ENCODE assay signal across 16 cellular contexts in the genomic region with DNA sequence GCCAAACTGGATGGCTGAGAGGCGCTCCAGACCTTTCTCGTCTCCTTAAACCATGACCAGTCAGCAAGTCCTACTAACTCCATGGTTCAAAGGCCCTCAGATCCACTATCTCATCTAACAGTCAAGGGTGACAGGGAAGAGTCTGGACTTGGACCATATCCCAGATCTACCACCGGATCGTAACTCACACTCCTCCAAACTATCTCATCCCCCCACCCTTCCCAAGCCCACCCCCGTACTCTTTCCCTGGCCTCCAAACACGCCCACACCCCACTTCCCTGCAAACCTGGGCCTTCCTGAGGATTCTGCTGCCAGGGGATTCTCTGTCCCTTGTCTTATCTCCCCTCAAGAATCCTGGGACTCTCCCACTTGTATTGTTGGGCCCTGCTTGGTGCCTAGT. TPM values are rescaled to one million over a fixed set of nuclear protein-coding genes. Genes with fewer than 3 reads are reported as not detected.
DNase-seq lines count a peak whose midpoint lies in the region; ATAC-seq and TF ChIP-seq lines count a peak whose summit lies in the region.
"Had no signal": no experiment of that assay in that cellular context is flagged by ENCODE, and none has a peak within 500 bp of the region (broad histone marks: within the 10 kb centered on the region; RNA-seq: fewer than 3 reads in every experiment).

No MANE protein-coding gene starts in this region.

- POLR2A ChIA-PET in naive thymus-derived CD8-positive, alpha-beta T cell (lab: Charles Lee) = no interaction called here

- DNase-seq in natural killer cell (no peak), cerebellar cortex (ENCODE audit: low spot score) (peak; percentile 40), inferior parietal cortex (ENCODE audit: extremely low spot score) (no peak), NCI-H2029 (lab: John Stamatoyannopoulos, UW) (no peak)
- no peak for DNase-seq in natural killer cell treated with Interleukin-12 subunit alpha and Interleukin-12 subunit beta and Interleukin-15 and Interleukin-18, amount 100 ng/mL, for 72 hours (ENCODE audit: low spot score)
- DNase-seq in naive thymus-derived CD8-positive, alpha-beta T cell = no peak
- DNase-seq: Caco-2, DMS153, HFFc6, KG1, NCI-H1436, NCI-H2029 treated with DMSO at 0.1 percent for 48 hours, NCI-H774, RPMI8226 had no signal

- H3K4me1 Mint-ChIP-seq in natural killer cell = peaks cover 42 to 57% of the 10 kb centered on the region in 2 donors
- peaks cover 39 to 40% of the 10 kb centered on the region in 2 donors for H3K4me1 Mint-ChIP-seq in natural killer cell treated with Interleukin-12 subunit alpha and Interleukin-12 subunit beta and Interleukin-15 and Interleukin-18, amount 100 ng/mL, for 72 hours (ENCODE audit: low read depth in 2 of 2)
- peaks cover 36 to 74% (median 65%) of the 10 kb centered on the region in 4 donors for H3K4me1 Mint-ChIP-seq in naive thymus-derived CD8-positive, alpha-beta T cell

- H3K27me3 Mint-ChIP-seq in natural killer cell (ENCODE audit: low read depth in 2 of 2) = no peaks in the 10 kb centered on the region
- no peaks in the 10 kb centered on the region for H3K27me3 Mint-ChIP-seq in natural killer cell treated with Interleukin-12 subunit alpha and Interleukin-12 subunit beta and Interleukin-15 and Interleukin-18, amount 100 ng/mL, for 72 hours
- H3K27me3 Mint-ChIP-seq in naive thymus-derived CD8-positive, alpha-beta T cell = no peaks in the 10 kb centered on the region

- no peak overlapping the region for H3K4me3 Mint-ChIP-seq in natural killer cell
- H3K4me3 Mint-ChIP-seq in natural killer cell treated with Interleukin-12 subunit alpha and Interleukin-12 subunit beta and Interleukin-15 and Interleukin-18, amount 100 ng/mL, for 72 hours = no peak overlapping the region
- H3K4me3 Mint-ChIP-seq in naive thymus-derived CD8-positive, alpha-beta T cell = peak overlapping the region in 1 of 10 donors; percentile 16
- H3K4me3 Mint-ChIP-seq: HFFc6 had no signal

- H3K36me3 Mint-ChIP-seq in natural killer cell = no peaks in the 10 kb centered on the region
- H3K36me3 Mint-ChIP-seq in natural killer cell treated with Interleukin-12 subunit alpha and Interleukin-12 subunit beta and Interleukin-15 and Interleukin-18, amount 100 ng/mL, for 72 hours = no peaks in the 10 kb centered on the region
- peaks cover 0 to 6% (median 0%) of the 10 kb centered on the region in 3 donors for H3K36me3 Mint-ChIP-seq in naive thymus-derived CD8-positive, alpha-beta T cell

- no peaks in the 10 kb centered on the region for H3K9me3 Mint-ChIP-seq in natural killer cell
- no peaks in the 10 kb centered on the region for H3K9me3 Mint-ChIP-seq in natural killer cell treated with Interleukin-12 subunit alpha and Interleukin-12 subunit beta and Interleukin-15 and Interleukin-18, amount 100 ng/mL, for 72 hours
- H3K9me3 Mint-ChIP-seq in naive thymus-derived CD8-positive, alpha-beta T cell = no peaks in the 10 kb centered on the region
- H3K9me3 Mint-ChIP-seq: HFFc6 had no signal

- ATAC-seq in natural killer cell (no peak), GM21367 (IDR thresholded peaks at IDR 0.05; ENCODE audit: unreplicated experiment) (no peak)
- ATAC-seq in natural killer cell treated with Interleukin-12 subunit alpha and Interleukin-12 subunit beta and Interleukin-15 and Interleukin-18, amount 100 ng/mL, for 72 hours = no peak
- ATAC-seq in naive thymus-derived CD8-positive, alpha-beta T cell = no peak

- H3K27ac Mint-ChIP-seq in natural killer cell = peak overlapping the region; percentile 84 to 88
- H3K27ac Mint-ChIP-seq in natural killer cell treated with Interleukin-12 subunit alpha and Interleukin-12 subunit beta and Interleukin-15 and Interleukin-18, amount 100 ng/mL, for 72 hours = no peak overlapping the region
- peak overlapping the region in 9 of 10 donors; percentile 52 to 92 (median 67) for H3K27ac Mint-ChIP-seq in naive thymus-derived CD8-positive, alpha-beta T cell
- H3K27ac Mint-ChIP-seq: HFFc6 had no signal

- intact Hi-C loops in natural killer cell (cut with micrococcal nuclease) = no loop called here

- TF ChIP-seq CTCF in natural killer cell (IDR thresholded peaks at IDR 0.05) = no peak

RNA-seq across cellular contexts. Expression of a gene that starts 5.1 kb away (rescaled TPM):
- total RNA-seq in natural killer cell = 10 to 100 TPM; 35.2 to 49.2 (median 37.9) TPM
- 10 to 100 TPM; 24.5 to 28.2 TPM for total RNA-seq in natural killer cell treated with Interleukin-12 subunit alpha and Interleukin-12 subunit beta and Interleukin-15 and Interleukin-18, amount 100 ng/mL, for 72 hours
- total RNA-seq in naive thymus-derived CD8-positive, alpha-beta T cell = 10 to 100 TPM; 23.4 to 25.5 TPM
- polyA plus RNA-seq in naive thymus-derived CD8-positive, alpha-beta T cell = 10 to 100 TPM; 18.2 to 25.3 (median 25.0) TPM

RNA-seq across cellular contexts. Expression of a gene that starts 22.6 kb away (rescaled TPM):
- under 1 TPM; 0.35 to 0.61 (median 0.43) TPM for total RNA-seq in natural killer cell
- not detected for total RNA-seq in natural killer cell treated with Interleukin-12 subunit alpha and Interleukin-12 subunit beta and Interleukin-15 and Interleukin-18, amount 100 ng/mL, for 72 hours
- total RNA-seq in naive thymus-derived CD8-positive, alpha-beta T cell = under 1 TPM; 0.38 to 0.52 TPM
- polyA plus RNA-seq in naive thymus-derived CD8-positive, alpha-beta T cell = under 1 TPM in 2 of 3 donors, not detected in 1; 0.07 to 0.08 TPM
- total RNA-seq: HFFc6, NCI-H460 had no signal

RNA-seq across cellular contexts. Expression of a gene that starts 57.3 kb away (rescaled TPM):
- 100 to 1,000 TPM in 1 of 3 donors, 10 to 100 TPM in 2; 66.0 to 104 (median 77.3) TPM for total RNA-seq in natural killer cell
- 100 to 1,000 TPM in 1 of 2 donors, 10 to 100 TPM in 1; 99.5 to 102 TPM for total RNA-seq in natural killer cell treated with Interleukin-12 subunit alpha and Interleukin-12 subunit beta and Interleukin-15 and Interleukin-18, amount 100 ng/mL, for 72 hours
- 10 to 100 TPM; 64.3 to 71.9 TPM for total RNA-seq in naive thymus-derived CD8-positive, alpha-beta T cell
- 100 to 1,000 TPM; 123 to 210 (median 145) TPM for polyA plus RNA-seq in naive thymus-derived CD8-positive, alpha-beta T cell

RNA-seq across cellular contexts. Expression of a gene that starts 59.1 kb away (rescaled TPM):
- 10 to 100 TPM; 66.6 to 71.2 (median 69.8) TPM for total RNA-seq in natural killer cell
- 10 to 100 TPM; 40.7 to 80.9 TPM for total RNA-seq in natural killer cell treated with Interleukin-12 subunit alpha and Interleukin-12 subunit beta and Interleukin-15 and Interleukin-18, amount 100 ng/mL, for 72 hours
- 10 to 100 TPM; 53.7 to 63.1 TPM for total RNA-seq in naive thymus-derived CD8-positive, alpha-beta T cell
- polyA plus RNA-seq in naive thymus-derived CD8-positive, alpha-beta T cell = 10 to 100 TPM; 52.3 to 67.9 (median 62.9) TPM

Comparison
In these comparisons a context has a peak if more than half of its experiments do, and no peak if none do; other contexts are left out.
1. H3K27ac Mint-ChIP-seq: peak in natural killer cell (2 of 2) and naive thymus-derived CD8-positive, alpha-beta T cell (9 of 10); none in natural killer cell treated with Interleukin-12 subunit alpha and Interleukin-12 subunit beta and Interleukin-15 and Interleukin-18, amount 100 ng/mL, for 72 hours (0 of 2).